ENCODE assay signal across 13 cellular contexts in genomic region chr7:18019562-18019961, GRCh38. TPM values are rescaled to one million over a fixed set of nuclear protein-coding genes. Genes with fewer than 3 reads are reported as not detected.
DNase-seq lines count a peak whose midpoint lies in the region; ATAC-seq and TF ChIP-seq lines count a peak whose summit lies in the region.
"Had no signal": no experiment of that assay in that cellular context is flagged by ENCODE, and none has a peak within 500 bp of the region (broad histone marks: within the 10 kb centered on the region; RNA-seq: fewer than 3 reads in every experiment).

No MANE protein-coding gene starts in this region.

- no peaks in the 10 kb centered on the region for H3K36me3 ChIP-seq in mucosa of descending colon (ENCODE audit: low read depth)
- no peaks in the 10 kb centered on the region for H3K36me3 ChIP-seq in effector memory CD4-positive, alpha-beta T cell (ENCODE audit: control insufficient read depth, insufficient read depth, low read length)

- no peaks in the 10 kb centered on the region for H3K27me3 ChIP-seq in effector memory CD4-positive, alpha-beta T cell (replicated peaks; ENCODE audit: control insufficient read depth, insufficient read depth, low read length, poor library complexity, severe bottlenecking)
- H3K27me3 ChIP-seq: testis had no signal

- no peaks in the 10 kb centered on the region for H3K9me3 ChIP-seq in mucosa of descending colon
- no peaks in the 10 kb centered on the region for H3K9me3 ChIP-seq in effector memory CD4-positive, alpha-beta T cell (ENCODE audit: control insufficient read depth, low read length)
- H3K9me3 ChIP-seq: testis had no signal

- peak; percentile 53 for ATAC-seq in esophagus mucosa
- peak; percentile 85 for ATAC-seq in mucosa of descending colon

- TF ChIP-seq CTCF in mucosa of descending colon (IDR thresholded peaks at IDR 0.05) = no peak

- intact Hi-C loops in mucosa of descending colon (cut with DNase I, micrococcal nuclease) = no loop called here

- H3K4me1 ChIP-seq in mucosa of descending colon (ENCODE audit: low read depth) = peaks cover 6% of the 10 kb centered on the region
- H3K4me1 ChIP-seq in effector memory CD4-positive, alpha-beta T cell (ENCODE audit: control insufficient read depth, insufficient read depth, low read length, poor library complexity, severe bottlenecking) = no peaks in the 10 kb centered on the region
- H3K4me1 ChIP-seq: testis had no signal

- H3K4me3 ChIP-seq in mucosa of descending colon = no peak overlapping the region
- H3K4me3 ChIP-seq in effector memory CD4-positive, alpha-beta T cell (ENCODE audit: insufficient read depth, low read depth, low read length, poor library complexity, severe bottlenecking) = no peak overlapping the region
- H3K4me3 ChIP-seq: testis had no signal

- no peak overlapping the region for H3K27ac ChIP-seq in effector memory CD4-positive, alpha-beta T cell (ENCODE audit: insufficient read depth, low read length, poor library complexity, severe bottlenecking)
- H3K27ac ChIP-seq: testis had no signal

- peak; percentile 51 for DNase-seq in Caki2 (ENCODE audit: low read depth)
- DNase-seq in NCI-H69 (lab: John Stamatoyannopoulos, UW) = peak; percentile 58
- DNase-seq in mucosa of descending colon = no peak
- no peak for DNase-seq in effector memory CD4-positive, alpha-beta T cell
- no peak for DNase-seq in Kasumi-1 (lab: John Stamatoyannopoulos, UW)
- DNase-seq in NCI-H510A treated with DMSO at 0.1 percent for 48 hours (lab: John Stamatoyannopoulos, UW) = no peak
- no peak for DNase-seq in NCI-H2029 treated with DMSO at 0.1 percent for 48 hours (lab: John Stamatoyannopoulos, UW)
- DNase-seq: activated CD4-positive, alpha-beta memory T cell treated with anti-CD3 and anti-CD28 coated beads, Interleukin-2, amount 10 ng/mL, durations not matched to agents 7 days and 5 days; DMS79; MV-4-11; RPMI8226; testis had no signal

- in situ Hi-C loops in Caki2 (cut with HindIII; ENCODE audit: low pct_unique_long_range_greater_than_20kb, low sequenced_read_pairs) = no loop called here

RNA-seq across cellular contexts. Expression of gene PRPS1L1, which starts 8.1 kb away (rescaled TPM):
- not detected in 2 replicates for total RNA-seq in Caki2 (2014; rRNA removed; shearing (Covaris generic); ENCODE audit: low replicate concordance)
- not detected for total RNA-seq in esophagus mucosa
- total RNA-seq in mucosa of descending colon = not detected
- total RNA-seq: activated CD4-positive, alpha-beta memory T cell treated with anti-CD3 and anti-CD28 coated beads, Interleukin-2, amount 10 ng/mL, durations not matched to agents 7 days and 5 days had no signal

Comparison
In these comparisons a context has a peak if more than half of its experiments do, and no peak if none do; other contexts are left out.
1. DNase-seq: peak in Caki2 (single experiment) and NCI-H69 (single experiment); none in mucosa of descending colon (0 of 3), effector memory CD4-positive, alpha-beta T cell (0 of 3), Kasumi-1 (0 of 2), NCI-H510A treated with DMSO at 0.1 percent for 48 hours (single experiment) and NCI-H2029 treated with DMSO at 0.1 percent for 48 hours (single experiment).